ENCODE assay signal across 24 cellular contexts in genomic region chr12:105723066-105723465, GRCh38.
A peak's percentile ranks its signal among the peaks of the same experiment; 100 is the strongest.
DNase-seq lines count a peak whose midpoint lies in the region; FAIRE-seq and TF ChIP-seq lines count a peak whose summit lies in the region.
"Had no signal": no experiment of that assay in that cellular context is flagged by ENCODE, and none has a peak within 500 bp of the region (broad histone marks: within the 10 kb centered on the region; RNA-seq: fewer than 3 reads in every experiment).

No MANE protein-coding gene starts in this region.

- H3K4me1 Mint-ChIP-seq in brain = peaks cover 50% of the 10 kb centered on the region
- H3K4me1 Mint-ChIP-seq in neural progenitor cell = peaks cover 61% of the 10 kb centered on the region
- H3K4me1 Mint-ChIP-seq: CD14-positive monocyte; CD8-positive, alpha-beta memory T cell had no signal

- H3K27me3 ChIP-seq in keratinocyte (ENCODE audit: control insufficient read depth, extremely low read depth, insufficient read depth, low read length) = no peaks in the 10 kb centered on the region
- no peaks in the 10 kb centered on the region for H3K27me3 ChIP-seq in neural progenitor cell
- H3K27me3 ChIP-seq: BE2C; BLaER1 treated with 17β-estradiol and CSF1 and Interleukin-3, amounts not matched to agents 10 nM and 100 nM had no signal

- DNase-seq in NCI-H82 (lab: John Stamatoyannopoulos, UW) (peak; percentile 57), keratinocyte (ENCODE audit: low read depth, low spot score) (no peak), neural progenitor cell (ENCODE audit: low spot score) (peak; percentile 23), NCI-H1092 (lab: John Stamatoyannopoulos, UW) (no peak), Kasumi-1 (lab: John Stamatoyannopoulos, UW) (no peak)
- no peak for DNase-seq in activated CD4-positive, alpha-beta T cell treated with anti-CD3 and anti-CD28 coated beads for 1 hour
- DNase-seq: 8988T; ACHN; AML-193; BE2C; CD4-positive, alpha-beta T cell; CD8-positive, alpha-beta memory T cell; DMS 273 treated with DMSO at 0.1 percent for 48 hours; DMS79; EL; GDM1; GOT3; HCEC 1CT had no signal

- peak; percentile 52 for FAIRE-seq in keratinocyte (lab: Jason Lieb, UNC)
- FAIRE-seq: GM12878, H54 had no signal

- H3K4me2 ChIP-seq in keratinocyte (ENCODE audit: control insufficient read depth, extremely low read depth, insufficient read depth, low read depth, low read length) = no peak overlapping the region
- peak overlapping the region; percentile 11 for H3K4me2 ChIP-seq in neural progenitor cell
- H3K4me2 ChIP-seq: A549; BLaER1 treated with 17β-estradiol and CSF1 and Interleukin-3, amounts not matched to agents 10 nM and 100 nM had no signal

- H3K4me1 ChIP-seq in keratinocyte (ENCODE audit: control insufficient read depth, extremely low read depth, insufficient read depth, low read length) (peaks cover 3% of the 10 kb centered on the region), neural progenitor cell (peaks cover 40% of the 10 kb centered on the region)
- H3K4me1 ChIP-seq: A549; BE2C; BLaER1 treated with 17β-estradiol and CSF1 and Interleukin-3, amounts not matched to agents 10 nM and 100 nM had no signal

- H3K36me3 ChIP-seq in keratinocyte (ENCODE audit: control insufficient read depth in 2 of 2, extremely low read depth in 1 of 2, insufficient read depth in 2 of 2, low read length in 2 of 2) = no peaks in the 10 kb centered on the region
- H3K36me3 ChIP-seq in neural progenitor cell = no peaks in the 10 kb centered on the region
- H3K36me3 ChIP-seq: BE2C; BLaER1 treated with 17β-estradiol and CSF1 and Interleukin-3, amounts not matched to agents 10 nM and 100 nM had no signal

- no peak overlapping the region for H3K4me3 ChIP-seq in keratinocyte (ENCODE audit: control insufficient read depth in 2 of 3, extremely low read depth in 1 of 3, insufficient read depth in 2 of 3, low read depth in 1 of 3, low read length in 3 of 3)
- no peak overlapping the region for H3K4me3 ChIP-seq in neural progenitor cell
- H3K4me3 ChIP-seq: A549; BLaER1 treated with 17β-estradiol and CSF1 and Interleukin-3, amounts not matched to agents 10 nM and 100 nM; GM12878 had no signal

- H3K9me1 ChIP-seq in keratinocyte (ENCODE audit: control insufficient read depth, extremely low read depth, insufficient read depth, low read length) = no peaks in the 10 kb centered on the region

- H2AFZ ChIP-seq in keratinocyte (ENCODE audit: control insufficient read depth, low read length) (no peak overlapping the region), neural progenitor cell (replicated peaks) (no peak overlapping the region)

- peaks cover 27% of the 10 kb centered on the region for H3F3A ChIP-seq in neural progenitor cell (ENCODE audit: low read depth)

- H3K27ac Mint-ChIP-seq in brain = peak overlapping the region in 4 of 5 experiments; percentile 18 to 56 (median 30)
- peak overlapping the region; percentile 94 for H3K27ac Mint-ChIP-seq in neural progenitor cell
- H3K27ac Mint-ChIP-seq: CD14-positive monocyte; CD4-positive, alpha-beta T cell; CD8-positive, alpha-beta memory T cell had no signal

- no peak for TF ChIP-seq CTCF in brain (conservative IDR thresholded peaks at IDR 0.05)
- TF ChIP-seq CTCF in keratinocyte (optimal IDR thresholded peaks at IDR 0.05 in 1 of 3, IDR thresholded peaks at IDR 0.05 in 1 of 3, conservative IDR thresholded peaks at IDR 0.05 in 1 of 3; ENCODE audit: extremely low read depth in 1 of 3, insufficient read depth in 2 of 3, low read length in 3 of 3) = no peak
- TF ChIP-seq CTCF in neural progenitor cell (IDR thresholded peaks at IDR 0.05) = no peak

- dilution Hi-C loops in keratinocyte (cut with MboI; ENCODE audit: extremely low pct_ligation_motif_present, low sequenced_read_pairs) = no loop called here

- H3K4me3 Mint-ChIP-seq in brain = peak overlapping the region in 1 of 5 experiments; percentile 28
- no peak overlapping the region for H3K4me3 Mint-ChIP-seq in neural progenitor cell
- H3K4me3 Mint-ChIP-seq: CD14-positive monocyte; CD4-positive, alpha-beta T cell; CD8-positive, alpha-beta memory T cell had no signal

- H3K9me3 Mint-ChIP-seq in brain (peaks cover 0 to 6% (median 0%) of the 10 kb centered on the region in 5 experiments), neural progenitor cell (peaks cover 4% of the 10 kb centered on the region)

- H3K9ac ChIP-seq in keratinocyte (ENCODE audit: control insufficient read depth, extremely low read depth, insufficient read depth, low read length) (no peak overlapping the region), neural progenitor cell (no peak overlapping the region)
- H3K9ac ChIP-seq: BLaER1 treated with 17β-estradiol and CSF1 and Interleukin-3, amounts not matched to agents 10 nM and 100 nM had no signal

- H3K79me2 ChIP-seq in keratinocyte (ENCODE audit: control insufficient read depth, insufficient read depth, low read length) = no peaks in the 10 kb centered on the region
- H3K79me2 ChIP-seq in neural progenitor cell (ENCODE audit: low read depth) = no peaks in the 10 kb centered on the region

- no peaks in the 10 kb centered on the region for H3K9me3 ChIP-seq in keratinocyte (ENCODE audit: control insufficient read depth, low read depth, low read length)
- H3K9me3 ChIP-seq in neural progenitor cell (ENCODE audit: low read depth) = no peaks in the 10 kb centered on the region
- H3K9me3 ChIP-seq: A549, BE2C had no signal

- H3K27me3 Mint-ChIP-seq in brain (no peaks in the 10 kb centered on the region), neural progenitor cell (ENCODE audit: insufficient read depth, low read depth) (peaks cover 5% of the 10 kb centered on the region)
- H3K27me3 Mint-ChIP-seq: CD4-positive, alpha-beta T cell had no signal

- H3K27ac ChIP-seq in keratinocyte (ENCODE audit: control insufficient read depth, insufficient read depth, low read length) (no peak overlapping the region), neural progenitor cell (peak overlapping the region; percentile 15)
- H3K27ac ChIP-seq: A549; BLaER1 treated with 17β-estradiol and CSF1 and Interleukin-3, amounts not matched to agents 10 nM and 100 nM had no signal

- H4K20me1 ChIP-seq in keratinocyte (ENCODE audit: control insufficient read depth, extremely low read depth, insufficient read depth, low read length) (no peaks in the 10 kb centered on the region), neural progenitor cell (ENCODE audit: low read depth) (no peaks in the 10 kb centered on the region)
- H4K20me1 ChIP-seq: BLaER1 treated with 17β-estradiol and CSF1 and Interleukin-3, amounts not matched to agents 10 nM and 100 nM had no signal

- H3K36me3 Mint-ChIP-seq in brain = no peaks in the 10 kb centered on the region
- no peaks in the 10 kb centered on the region for H3K36me3 Mint-ChIP-seq in neural progenitor cell
- H3K36me3 Mint-ChIP-seq: CD14-positive monocyte; CD8-positive, alpha-beta memory T cell had no signal

Comparison
In these comparisons a context has a peak if more than half of its experiments do, and no peak if none do; other contexts are left out.
1. DNase-seq: peak in NCI-H82 (single experiment) and neural progenitor cell (single experiment); none in keratinocyte (single experiment), NCI-H1092 (single experiment), activated CD4-positive, alpha-beta T cell treated with anti-CD3 and anti-CD28 coated beads for 1 hour (single experiment) and Kasumi-1 (0 of 2).